Comparison of ENCODE assay signal across 11 cellular contexts in genomic region chr17:59152925-59153324, GRCh38. TPM values are rescaled to one million over a fixed set of nuclear protein-coding genes. Genes with fewer than 3 reads are reported as not detected.
DNase-seq lines count a peak whose midpoint lies in the region; ATAC-seq, FAIRE-seq and TF ChIP-seq lines count a peak whose summit lies in the region.
"Had no signal": no experiment of that assay in that cellular context is flagged by ENCODE, and none has a peak within 500 bp of the region (broad histone marks: within the 10 kb centered on the region; RNA-seq: fewer than 3 reads in every experiment).

No MANE protein-coding gene starts in this region.

- POLR2A ChIA-PET in A549 (lab: Yijun Ruan, JAX): interaction anchor here (0.5 to 2.9 kb wide), 2 partner anchors 47 to 56 kb away, joined by 4 to 27 read pairs; partner anchors contain the start of gene TRIM37
- POLR2A ChIA-PET in PC-9 (lab: Charles Lee; ENCODE audit: unreplicated experiment): interaction anchor here (0.6 kb wide), 1 partner anchor 584 kb away, joined by 8 read pairs; no protein-coding TSS in a partner anchor

- H3K4me3 ChIP-seq in A549: peak overlapping the region; percentile 77
- peak overlapping the region; percentile 70; a peak in 3 of 4 replicates for H3K4me3 ChIP-seq in DND-41 (ENCODE audit: low read depth in 1 of 2, low read length in 2 of 2)
- peak overlapping the region; percentile 80 for H3K4me3 ChIP-seq in PC-9
- peak overlapping the region; percentile 92 for H3K4me3 ChIP-seq in fibroblast of the aortic adventitia (ENCODE audit: low read depth, low read length)

- no peak overlapping the region for H2AFZ ChIP-seq in DND-41 (ENCODE audit: low read depth, low read length)
- peak overlapping the region; percentile 96; the same call in 1 of the 2 replicates for H2AFZ ChIP-seq in PC-9

- H3K79me2 ChIP-seq in DND-41 (ENCODE audit: insufficient read depth, low read length): peaks cover 94% of the 10 kb centered on the region
- peaks cover 88% of the 10 kb centered on the region for H3K79me2 ChIP-seq in PC-9 (ENCODE audit: low read depth)

- FAIRE-seq in A549 (lab: Jason Lieb, UNC): no peak
- FAIRE-seq: GM12892 had no signal

- no peaks in the 10 kb centered on the region for H3K27me3 ChIP-seq in DND-41 (ENCODE audit: insufficient read depth, low read length, poor library complexity)
- H3K27me3 ChIP-seq in PC-9 (ENCODE audit: insufficient read depth, low read depth): no peaks in the 10 kb centered on the region

- H3K9ac ChIP-seq in DND-41 (ENCODE audit: low read depth, low read length): peak overlapping the region; percentile 89

- no peak for ATAC-seq in A549
- no peak for ATAC-seq in DND-41 (ENCODE audit: insufficient read depth, low read depth)
- ATAC-seq in stimulated activated naive B cell treated with anti-CD40 and anti-IgM and Interleukin-4, amounts not matched to agents 10 μg/mL and 1 μg/mL and 100 μg/mL, for 72 hours (replicated peaks): no peak
- no peak for ATAC-seq in GM21423 (IDR thresholded peaks at IDR 0.05; ENCODE audit: unreplicated experiment)
- ATAC-seq: activated naive CD4-positive, alpha-beta T cell treated with anti-CD3 and anti-CD28 coated beads, Interleukin-2, amount 50 U/mL, for 72 hours had no signal

- no peak for TF ChIP-seq CTCF in A549 (IDR thresholded peaks at IDR 0.05)
- no peak for TF ChIP-seq CTCF in DND-41 (IDR thresholded peaks at IDR 0.05; ENCODE audit: borderline replicate concordance, extremely low read depth, low read length, poor library complexity, severe bottlenecking)
- TF ChIP-seq CTCF in PC-9 (conservative IDR thresholded peaks at IDR 0.05): no peak
- TF ChIP-seq CTCF in fibroblast of the aortic adventitia (IDR thresholded peaks at IDR 0.05; ENCODE audit: insufficient read depth, low read length): no peak

- H3K27me3 Mint-ChIP-seq in stimulated activated naive B cell treated with anti-CD40 and anti-IgM and Interleukin-4, amounts not matched to agents 10 μg/mL and 1 μg/mL and 100 μg/mL, for 72 hours: no peaks in the 10 kb centered on the region

- H3K4me3 Mint-ChIP-seq in stimulated activated naive B cell treated with anti-CD40 and anti-IgM and Interleukin-4, amounts not matched to agents 10 μg/mL and 1 μg/mL and 100 μg/mL, for 72 hours: peak overlapping the region in 1 of 2 donors; percentile 52

- H3K9me2 ChIP-seq in PC-9 (ENCODE audit: insufficient read depth): no peaks in the 10 kb centered on the region

- no TSS peak for BruUV-seq in PC-9 (replicated peaks; lab: Mats Ljungman, UMichigan)

- H3K36me3 ChIP-seq in DND-41 (ENCODE audit: insufficient read depth, low read length) (peaks cover 20% of the 10 kb centered on the region), PC-9 (ENCODE audit: low read depth) (0 out of 2 replicates have a peak, but pooled peaks cover 3% of the 10 kb centered on the region)

- H4K20me1 ChIP-seq in DND-41 (ENCODE audit: insufficient read depth, low read length) (peaks cover 35% of the 10 kb centered on the region), PC-9 (ENCODE audit: insufficient read depth) (0 out of 2 replicates have a peak, but pooled peaks cover 4% of the 10 kb centered on the region)

- 24% methylated on average over 1 of the region's 1 CpG for WGBS in A549 (ENCODE audit: missing lambda C conversion rate)

- intact Hi-C loops in PC-9 (cut with micrococcal nuclease; ENCODE audit: unreplicated experiment): no loop called here

- H3K36me3 Mint-ChIP-seq in stimulated activated naive B cell treated with anti-CD40 and anti-IgM and Interleukin-4, amounts not matched to agents 10 μg/mL and 1 μg/mL and 100 μg/mL, for 72 hours: peaks cover 0 to 4% of the 10 kb centered on the region in 2 donors

- no peak for TF ChIP-seq EP300 in A549 (IDR thresholded peaks at IDR 0.05)

- H3K27ac ChIP-seq in A549 (peak overlapping the region; percentile 89 to 93; a peak in 5 of 6 replicates), DND-41 (ENCODE audit: low read length) (peak overlapping the region; percentile 96), PC-9 (peak overlapping the region; percentile 71; the same call in 1 of the 2 replicates)

- peaks cover 11 to 17% of the 10 kb centered on the region in 2 donors for H3K4me1 Mint-ChIP-seq in stimulated activated naive B cell treated with anti-CD40 and anti-IgM and Interleukin-4, amounts not matched to agents 10 μg/mL and 1 μg/mL and 100 μg/mL, for 72 hours

- no peak for DNase-seq in A549 (ENCODE audit: low read depth in 1 of 2, low spot score in 1 of 2)
- DNase-seq in DND-41: no peak
- no peak for DNase-seq in PC-9
- DNase-seq in fibroblast of the aortic adventitia (ENCODE audit: low read depth): no peak
- DNase-seq in stimulated activated naive B cell treated with anti-CD40 and anti-IgM and Interleukin-4, amounts not matched to agents 10 μg/mL and 1 μg/mL and 100 μg/mL, for 72 hours: no peak
- DNase-seq in SK-N-DZ (ENCODE audit: low spot score): no peak
- no peak for DNase-seq in GM19238 (ENCODE audit: insufficient read length, low spot score)
- DNase-seq: activated CD4-positive, alpha-beta T cell treated with anti-CD3 and anti-CD28 coated beads for 1 hour had no signal

- H3K4me2 ChIP-seq in A549 (peak overlapping the region; percentile 90), DND-41 (ENCODE audit: insufficient read depth, low read length) (peak overlapping the region; percentile 75), PC-9 (peak overlapping the region; percentile 76)

- no peak overlapping the region for H3K27ac Mint-ChIP-seq in stimulated activated naive B cell treated with anti-CD40 and anti-IgM and Interleukin-4, amounts not matched to agents 10 μg/mL and 1 μg/mL and 100 μg/mL, for 72 hours

- CTCF ChIA-PET in A549 (lab: Yijun Ruan, JAX): no interaction called here
- CTCF ChIA-PET in PC-9 (lab: Charles Lee): no interaction called here

- TF ChIP-seq POLR2A in A549 (IDR thresholded peaks at IDR 0.05; ENCODE audit: low read length): no peak

- TF ChIP-seq RAD21 in A549 (conservative IDR thresholded peaks at IDR 0.05 in 1 of 2, IDR thresholded peaks at IDR 0.05 in 1 of 2): no peak

- H3F3A ChIP-seq in PC-9 (ENCODE audit: insufficient read depth, low read depth): peaks cover 24% of the 10 kb centered on the region

- no peaks in the 10 kb centered on the region for H3K9me3 Mint-ChIP-seq in stimulated activated naive B cell treated with anti-CD40 and anti-IgM and Interleukin-4, amounts not matched to agents 10 μg/mL and 1 μg/mL and 100 μg/mL, for 72 hours
- H3K9me3 Mint-ChIP-seq: activated naive CD4-positive, alpha-beta T cell treated with anti-CD3 and anti-CD28 coated beads, Interleukin-2, amount 50 U/mL, for 72 hours had no signal

- H3K4me1 ChIP-seq in A549 (peaks cover 68% of the 10 kb centered on the region), DND-41 (ENCODE audit: insufficient read depth, low read length) (peaks cover 64% of the 10 kb centered on the region), PC-9 (replicated peaks; ENCODE audit: insufficient read depth) (peaks cover 59% of the 10 kb centered on the region)

- no peaks in the 10 kb centered on the region for H3K9me3 ChIP-seq in A549
- H3K9me3 ChIP-seq in DND-41 (ENCODE audit: insufficient read depth, low read length, severe bottlenecking): no peaks in the 10 kb centered on the region
- no peaks in the 10 kb centered on the region for H3K9me3 ChIP-seq in PC-9 (ENCODE audit: insufficient read depth, low read depth)

TF ChIP-seq in A549, 52 proteins besides CTCF, POLR2A, EP300 and RAD21 (continues in another document):
- TF ChIP-seq NR3C1 (IDR thresholded peaks at IDR 0.05) (no peak), HDAC2 (IDR thresholded peaks at IDR 0.05) (no peak)

RNA-seq across cellular contexts. Expression of gene SKA2, which starts 2.1 kb away (rescaled TPM):
- 43.4 and 59.6 TPM in 2 replicates for polyA plus RNA-seq in A549 (2011; rRNA removed)
- 19.3 and 21.9 TPM in 2 replicates for polyA plus RNA-seq in A549 (2012; cell fraction: cytosol; rRNA removed)
- polyA plus RNA-seq in A549 (2012; cell fraction: nucleus; rRNA removed): 3.0 and 7.4 TPM in 2 replicates
- 138 to 148 TPM (median 147 TPM) in 3 replicates for polyA plus RNA-seq in A549 (2017; fragmentation: RNase III; extraction: RNeasy Plus Mini Kit Qiagen cat#74134 plus additional on column Dnase treatment)
- polyA minus RNA-seq in A549 (2011; rRNA and poly(A)+ RNA removed): 18.7 and 20.5 TPM in 2 replicates
- 48.9 and 65.6 TPM in 2 replicates for total RNA-seq in PC-9 (2021)
- 63.4 and 136 TPM in 2 replicates for total RNA-seq in fibroblast of the aortic adventitia (ENCODE audit: low replicate concordance)
- polyA plus RNA-seq in SK-N-DZ (2014; cell fraction: cytosol; rRNA removed): 177 and 215 TPM in 2 replicates
- 67.2 and 84.5 TPM in 2 replicates for polyA plus RNA-seq in SK-N-DZ (2014; cell fraction: nucleus; rRNA removed)

RNA-seq across cellular contexts. Expression of gene PRR11, which starts 2.6 kb away (rescaled TPM):
- 54.4 and 66.4 TPM in 2 replicates for polyA plus RNA-seq in A549 (2011; rRNA removed)
- 44.5 and 50.5 TPM in 2 replicates for polyA plus RNA-seq in A549 (2012; cell fraction: cytosol; rRNA removed)
- polyA plus RNA-seq in A549 (2012; cell fraction: nucleus; rRNA removed): 9.9 and 14.7 TPM in 2 replicates
- 58.1 to 70.9 TPM (median 66.9 TPM) in 3 replicates for polyA plus RNA-seq in A549 (2017; fragmentation: RNase III; extraction: RNeasy Plus Mini Kit Qiagen cat#74134 plus additional on column Dnase treatment)
- 43.3 and 43.9 TPM in 2 replicates for polyA minus RNA-seq in A549 (2011; rRNA and poly(A)+ RNA removed)
- total RNA-seq in PC-9 (2021): 87.9 and 109 TPM in 2 replicates
- total RNA-seq in fibroblast of the aortic adventitia (ENCODE audit: low replicate concordance): 2.8 and 64.7 TPM in 2 replicates
- polyA plus RNA-seq in SK-N-DZ (2014; cell fraction: cytosol; rRNA removed): 35.9 and 36.1 TPM in 2 replicates
- polyA plus RNA-seq in SK-N-DZ (2014; cell fraction: nucleus; rRNA removed): 6.1 and 17.7 TPM in 2 replicates

RNA-seq across cellular contexts. Expression of gene TRIM37, which starts 46.2 kb away (rescaled TPM):
- polyA plus RNA-seq in A549 (2011; rRNA removed) (51.3 and 56.3 TPM in 2 replicates), A549 (2017; fragmentation: RNase III; extraction: RNeasy Plus Mini Kit Qiagen cat#74134 plus additional on column Dnase treatment) (26.2 to 29.4 TPM (median 28.6 TPM) in 3 replicates)
- 11.3 and 13.4 TPM in 2 replicates for polyA plus RNA-seq in A549 (2012; cell fraction: cytosol; rRNA removed)
- 8.0 and 12.3 TPM in 2 replicates for polyA plus RNA-seq in A549 (2012; cell fraction: nucleus; rRNA removed)
- polyA minus RNA-seq in A549 (2011; rRNA and poly(A)+ RNA removed): 81.7 and 105 TPM in 2 replicates
- total RNA-seq in PC-9 (2021) (21.6 and 24.6 TPM in 2 replicates), fibroblast of the aortic adventitia (ENCODE audit: low replicate concordance) (42.0 and 45.5 TPM in 2 replicates)
- 46.7 and 51.1 TPM in 2 replicates for polyA plus RNA-seq in SK-N-DZ (2014; cell fraction: cytosol; rRNA removed)
- 32.2 and 32.5 TPM in 2 replicates for polyA plus RNA-seq in SK-N-DZ (2014; cell fraction: nucleus; rRNA removed)

RNA-seq across cellular contexts. Expression of gene SMG8, which starts 56.9 kb away (rescaled TPM):
- 27.3 and 30.6 TPM in 2 replicates for polyA plus RNA-seq in A549 (2011; rRNA removed)
- polyA plus RNA-seq in A549 (2012; cell fraction: cytosol; rRNA removed): 9.0 and 12.0 TPM in 2 replicates
- 12.9 and 16.4 TPM in 2 replicates for polyA plus RNA-seq in A549 (2012; cell fraction: nucleus; rRNA removed)
- polyA plus RNA-seq in A549 (2017; fragmentation: RNase III; extraction: RNeasy Plus Mini Kit Qiagen cat#74134 plus additional on column Dnase treatment): 20.1 to 21.3 TPM (median 20.9 TPM) in 3 replicates
- polyA minus RNA-seq in A549 (2011; rRNA and poly(A)+ RNA removed): 22.9 and 24.3 TPM in 2 replicates
- total RNA-seq in PC-9 (2021): 14.4 and 15.2 TPM in 2 replicates
- total RNA-seq in fibroblast of the aortic adventitia (ENCODE audit: low replicate concordance): 16.4 and 20.4 TPM in 2 replicates
- polyA plus RNA-seq in SK-N-DZ (2014; cell fraction: cytosol; rRNA removed): 26.8 and 31.6 TPM in 2 replicates
- polyA plus RNA-seq in SK-N-DZ (2014; cell fraction: nucleus; rRNA removed): 11.8 and 12.5 TPM in 2 replicates
